13 cellular contexts compared by ENCODE assay signal in genomic region chr7:93119191-93119905, GRCh38. TPM values are rescaled to one million over a fixed set of nuclear protein-coding genes. Genes with fewer than 3 reads are reported as not detected.
A peak's percentile ranks its signal among the peaks of the same experiment; 100 is the strongest.
DNase-seq lines count a peak whose midpoint lies in the region; ATAC-seq and TF ChIP-seq lines count a peak whose summit lies in the region.
"Had no signal": no experiment of that assay in that cellular context is flagged by ENCODE, and none has a peak within 500 bp of the region (broad histone marks: within the 10 kb centered on the region; RNA-seq: fewer than 3 reads in every experiment).

No MANE protein-coding gene starts in this region.

- H3K27ac ChIP-seq in parathyroid adenoma = no peak overlapping the region
- H3K27ac ChIP-seq: 22Rv1, gastrocnemius medialis had no signal

- POLR2A ChIA-PET in activated CD4-positive, alpha-beta T cell treated with anti-CD3 and anti-CD28 coated beads for 36 hours (lab: Charles Lee) = no interaction called here

- H3K79me2 ChIP-seq in parathyroid adenoma = no peaks in the 10 kb centered on the region

- TF ChIP-seq CTCF in choroid plexus epithelial cell (conservative IDR thresholded peaks at IDR 0.05; ENCODE audit: low read depth, low read length) (no peak), parathyroid adenoma (IDR thresholded peaks at IDR 0.05) (no peak), natural killer cell (IDR thresholded peaks at IDR 0.05) (no peak)

- H3K9me3 Mint-ChIP-seq in activated CD4-positive, alpha-beta T cell treated with anti-CD3 and anti-CD28 coated beads for 36 hours (ENCODE audit: low read depth) = peaks cover 15% of the 10 kb centered on the region
- peaks cover 0 to 5% of the 10 kb centered on the region in 2 donors for H3K9me3 Mint-ChIP-seq in natural killer cell

- peaks cover 38% of the 10 kb centered on the region for H3K4me1 Mint-ChIP-seq in activated CD4-positive, alpha-beta T cell treated with anti-CD3 and anti-CD28 coated beads for 36 hours
- H3K4me1 Mint-ChIP-seq in natural killer cell = peaks cover 41% of the 10 kb centered on the region in 2 donors

- H3K9ac ChIP-seq in NT2/D1 (ENCODE audit: insufficient read length, low read depth) (no peak overlapping the region), parathyroid adenoma (no peak overlapping the region)

- H3K27ac Mint-ChIP-seq in activated CD4-positive, alpha-beta T cell treated with anti-CD3 and anti-CD28 coated beads for 36 hours = no peak overlapping the region
- peak overlapping the region in 1 of 2 donors; percentile 90 for H3K27ac Mint-ChIP-seq in natural killer cell

- CTCF ChIA-PET in activated CD4-positive, alpha-beta T cell treated with anti-CD3 and anti-CD28 coated beads for 36 hours (lab: Charles Lee) = interaction anchor here (1.7 kb wide), 1 partner anchor 12 kb away, joined by 3 read pairs; no protein-coding TSS in a partner anchor

- no peak for ATAC-seq in activated CD4-positive, alpha-beta T cell treated with anti-CD3 and anti-CD28 coated beads for 36 hours
- no peak for ATAC-seq in natural killer cell
- ATAC-seq: gastrocnemius medialis; stimulated activated naive CD8-positive, alpha-beta T cell treated with anti-CD3 and anti-CD28 coated beads, Interleukin-15, Interleukin-2, amounts not matched to agents 100 U/mL and 50 U/mL, for 24 hours had no signal

- no peaks in the 10 kb centered on the region for H3K4me1 ChIP-seq in NT2/D1 (ENCODE audit: insufficient read depth, insufficient read length)
- no peaks in the 10 kb centered on the region for H3K4me1 ChIP-seq in parathyroid adenoma

- H3K4me2 ChIP-seq in parathyroid adenoma (ENCODE audit: low read length) = no peak overlapping the region

- peaks cover 24% of the 10 kb centered on the region for H3K36me3 Mint-ChIP-seq in activated CD4-positive, alpha-beta T cell treated with anti-CD3 and anti-CD28 coated beads for 36 hours (ENCODE audit: low read depth)
- peaks cover 15% of the 10 kb centered on the region for H3K36me3 Mint-ChIP-seq in natural killer cell

- H2AFZ ChIP-seq in parathyroid adenoma = peak overlapping the region; percentile 46

- no peaks in the 10 kb centered on the region for H3K27me3 Mint-ChIP-seq in activated CD4-positive, alpha-beta T cell treated with anti-CD3 and anti-CD28 coated beads for 36 hours
- no peaks in the 10 kb centered on the region for H3K27me3 Mint-ChIP-seq in natural killer cell (ENCODE audit: low read depth in 2 of 2)

- H3K4me3 Mint-ChIP-seq in activated CD4-positive, alpha-beta T cell treated with anti-CD3 and anti-CD28 coated beads for 36 hours = no peak overlapping the region
- H3K4me3 Mint-ChIP-seq in natural killer cell = no peak overlapping the region

- H3K4me3 ChIP-seq in NT2/D1 (ENCODE audit: insufficient read length, low read depth) = no peak overlapping the region
- no peak overlapping the region for H3K4me3 ChIP-seq in choroid plexus epithelial cell (ENCODE audit: low read depth, low read length)
- H3K4me3 ChIP-seq in parathyroid adenoma (ENCODE audit: low read depth, low read length) = no peak overlapping the region
- H3K4me3 ChIP-seq: gastrocnemius medialis had no signal

- no peaks in the 10 kb centered on the region for H3K36me3 ChIP-seq in NT2/D1 (ENCODE audit: insufficient read depth, insufficient read length, low read length)
- H3K36me3 ChIP-seq in parathyroid adenoma (ENCODE audit: control insufficient read depth, insufficient read depth, low read length) = no peaks in the 10 kb centered on the region
- H3K36me3 ChIP-seq: gastrocnemius medialis had no signal

- H3K27me3 ChIP-seq in NT2/D1 (ENCODE audit: insufficient read depth, insufficient read length) (no peaks in the 10 kb centered on the region), parathyroid adenoma (ENCODE audit: control insufficient read depth, insufficient read depth, low read length) (no peaks in the 10 kb centered on the region)
- H3K27me3 ChIP-seq: gastrocnemius medialis had no signal

- peak; percentile 12 for DNase-seq in NCI-H146 (lab: John Stamatoyannopoulos, UW)
- no peak for DNase-seq in NCI-H146 treated with DMSO at 0.1 percent for 48 hours (lab: John Stamatoyannopoulos, UW; ENCODE audit: unreplicated experiment)
- peak; percentile 28 for DNase-seq in NT2/D1 (ENCODE audit: low read depth, low spot score)
- DNase-seq in choroid plexus epithelial cell (ENCODE audit: low read depth) = peak; percentile 85
- DNase-seq in activated CD4-positive, alpha-beta T cell treated with anti-CD3 and anti-CD28 coated beads for 36 hours = no peak
- DNase-seq in natural killer cell = no peak
- no peak for DNase-seq in activated T-cell treated with anti-CD3 and anti-CD28 coated beads for 4 hours
- DNase-seq: central memory CD4-positive, alpha-beta T cell; gastrocnemius medialis; NCI-H1092; stimulated activated naive CD8-positive, alpha-beta T cell treated with anti-CD3 and anti-CD28 coated beads, Interleukin-15, Interleukin-2, amounts not matched to agents 100 U/mL and 50 U/mL, for 24 hours had no signal

- no peaks in the 10 kb centered on the region for H3K9me3 ChIP-seq in NT2/D1 (ENCODE audit: insufficient read depth, low read length)
- no peaks in the 10 kb centered on the region for H3K9me3 ChIP-seq in parathyroid adenoma (ENCODE audit: control insufficient read depth, low read length)
- H3K9me3 ChIP-seq: gastrocnemius medialis had no signal

- intact Hi-C loops in activated CD4-positive, alpha-beta T cell treated with anti-CD3 and anti-CD28 coated beads for 36 hours (cut with DNase I, micrococcal nuclease) = loop anchor here (2.0 to 5.0 kb wide), 4 partner anchors 113 to 592 kb away; partner anchors contain the start of genes PEX1 (in 1 of the 2), RBM48 (in 1 of the 2) and VPS50 (in 1 of the 2)
- intact Hi-C loops in natural killer cell (cut with micrococcal nuclease) = no loop called here

RNA-seq across cellular contexts. Expression of gene SAMD9, which starts 1.6 kb away (rescaled TPM):
- 10 to 100 TPM; 10.2 to 10.7 TPM for total RNA-seq in activated CD4-positive, alpha-beta T cell treated with anti-CD3 and anti-CD28 coated beads for 36 hours
- total RNA-seq in natural killer cell = 10 to 100 TPM; 52.3 to 70.0 (median 56.9) TPM

RNA-seq across cellular contexts. Expression of gene SAMD9L, which starts 28.8 kb away (rescaled TPM):
- 10 to 100 TPM; 19.6 to 27.8 TPM for total RNA-seq in activated CD4-positive, alpha-beta T cell treated with anti-CD3 and anti-CD28 coated beads for 36 hours
- 10 to 100 TPM; 49.2 to 62.4 (median 49.9) TPM for total RNA-seq in natural killer cell

Comparison
In these comparisons a context has a peak if more than half of its experiments do, and no peak if none do; other contexts are left out.
1. DNase-seq: peak in NCI-H146 (single experiment), NT2/D1 (single experiment) and choroid plexus epithelial cell (single experiment); none in NCI-H146 treated with DMSO at 0.1 percent for 48 hours (single experiment), activated CD4-positive, alpha-beta T cell treated with anti-CD3 and anti-CD28 coated beads for 36 hours (single experiment), natural killer cell (single experiment) and activated T-cell treated with anti-CD3 and anti-CD28 coated beads for 4 hours (single experiment).
2. RNA of gene SAMD9, which starts 1.6 kb away (total RNA-seq): 52.3 to 70.0 TPM in natural killer cell; 10.2 to 10.7 TPM in activated CD4-positive, alpha-beta T cell treated with anti-CD3 and anti-CD28 coated beads for 36 hours; every median in the first group is over 4 times any median in the second.